In genomic region chr6:31067881-31068737, GRCh38 we compare ENCODE assay signal across 17 cellular contexts. TPM values are rescaled to one million over a fixed set of nuclear protein-coding genes. Genes with fewer than 3 reads are reported as not detected.
A peak's percentile ranks its signal among the peaks of the same experiment; 100 is the strongest.
DNase-seq lines count a peak whose midpoint lies in the region; ATAC-seq and TF ChIP-seq lines count a peak whose summit lies in the region.
"Had no signal": no experiment of that assay in that cellular context is flagged by ENCODE, and none has a peak within 500 bp of the region (broad histone marks: within the 10 kb centered on the region; RNA-seq: fewer than 3 reads in every experiment).

No MANE protein-coding gene starts in this region.

- H3K9me3 ChIP-seq in breast epithelium, result no peaks in the 10 kb centered on the region
- H3K9me3 ChIP-seq: BE2C had no signal

- H3K4me3 Mint-ChIP-seq in MCF 10A (ENCODE audit: unreplicated experiment), result peak overlapping the region; percentile 59
- H3K4me3 Mint-ChIP-seq in mesothelial cell of epicardium, result no peak overlapping the region
- H3K4me3 Mint-ChIP-seq: CD4-positive, CD25-positive, alpha-beta regulatory T cell had no signal

- H3K27me3 Mint-ChIP-seq in MCF 10A (ENCODE audit: insufficient read depth, unreplicated experiment) (no peaks in the 10 kb centered on the region), mesothelial cell of epicardium (ENCODE audit: low read depth) (no peaks in the 10 kb centered on the region)

- POLR2A ChIA-PET in MCF 10A (lab: Yijun Ruan, JAX), result interaction anchor here (0.6 to 4.3 kb wide), 14 partner anchors 9 to 185 kb away, joined by 3 to 81 read pairs (median 3); partner anchors contain the start of genes DDR1 and VARS2

- peaks cover 5% of the 10 kb centered on the region for H3K4me1 Mint-ChIP-seq in MCF 10A (ENCODE audit: insufficient read depth, unreplicated experiment)
- H3K4me1 Mint-ChIP-seq in mesothelial cell of epicardium, result peaks cover 31% of the 10 kb centered on the region

- ATAC-seq in GM19467 (IDR thresholded peaks at IDR 0.05; ENCODE audit: unreplicated experiment) (no peak), HG02623 (IDR thresholded peaks at IDR 0.05; ENCODE audit: unreplicated experiment) (no peak), GM19328 (IDR thresholded peaks at IDR 0.05; ENCODE audit: unreplicated experiment) (no peak)

- TF ChIP-seq POLR2A in breast epithelium (IDR thresholded peaks at IDR 0.05) (no peak), lower leg skin (IDR thresholded peaks at IDR 0.05) (no peak)

- H3K9me3 Mint-ChIP-seq in MCF 10A (ENCODE audit: unreplicated experiment) (no peaks in the 10 kb centered on the region), mesothelial cell of epicardium (no peaks in the 10 kb centered on the region)

- H3K4me3 ChIP-seq in breast epithelium, result no peak overlapping the region
- peak overlapping the region in 49 of 59 donors; percentile 17 to 64 (median 43) for H3K4me3 ChIP-seq in dorsolateral prefrontal cortex
- H3K4me3 ChIP-seq in lower leg skin (ENCODE audit: low read depth, poor library complexity, severe bottlenecking), result no peak overlapping the region

- H3K36me3 Mint-ChIP-seq in MCF 10A (ENCODE audit: insufficient read depth, unreplicated experiment) (no peaks in the 10 kb centered on the region), mesothelial cell of epicardium (no peaks in the 10 kb centered on the region)
- H3K36me3 Mint-ChIP-seq: CD4-positive, CD25-positive, alpha-beta regulatory T cell had no signal

- WGBS in lower leg skin, 2 donors, result 67% methylated on average over 8 of the region's 13 CpGs

- no peak overlapping the region for H3K27ac ChIP-seq in breast epithelium
- peak overlapping the region; percentile 68 to 98 (median 90) for H3K27ac ChIP-seq in dorsolateral prefrontal cortex
- H3K27ac ChIP-seq: 22Rv1, KMS-11 had no signal

- intact Hi-C loops in MCF 10A (cut with micrococcal nuclease), result no loop called here
- intact Hi-C loops in breast epithelium (cut with DNase I; ENCODE audit: low total_unique reads), result no loop called here
- intact Hi-C loops in dorsolateral prefrontal cortex (cut with DNase I), result no loop called here
- intact Hi-C loops in lower leg skin (cut with DNase I; ENCODE audit: low total_unique reads), result no loop called here

- no peak for DNase-seq in MCF 10A (ENCODE audit: unreplicated experiment)
- no peak for DNase-seq in breast epithelium (ENCODE audit: low spot score in 2 of 2)
- peak in 2 of 10 donors; percentile 47 to 61 for DNase-seq in dorsolateral prefrontal cortex
- no peak for DNase-seq in mesothelial cell of epicardium (ENCODE audit: low spot score in 2 of 2, unreplicated experiment in 2 of 2)
- DNase-seq in lower leg skin (ENCODE audit: low spot score in 2 of 2), result no peak
- DNase-seq: DMS 273 treated with DMSO at 0.1 percent for 48 hours, GOT3, NCI-H2107 had no signal

- no peaks in the 10 kb centered on the region for H3K4me1 ChIP-seq in breast epithelium

- no peak for TF ChIP-seq CTCF in MCF 10A (IDR thresholded peaks at IDR 0.05; ENCODE audit: unreplicated experiment)
- TF ChIP-seq CTCF in breast epithelium (IDR thresholded peaks at IDR 0.05), result no peak
- no peak for TF ChIP-seq CTCF in dorsolateral prefrontal cortex (IDR thresholded peaks at IDR 0.05 in 54 of 56, conservative IDR thresholded peaks at IDR 0.05 in 2 of 56; ENCODE audit: low read depth in 1 of 56, partially characterized antibody in 56 of 56)
- no peak for TF ChIP-seq CTCF in mesothelial cell of epicardium (IDR thresholded peaks at IDR 0.05; ENCODE audit: unreplicated experiment)
- TF ChIP-seq CTCF in lower leg skin (IDR thresholded peaks at IDR 0.05), result no peak

- no peak overlapping the region for H3K27ac Mint-ChIP-seq in MCF 10A (ENCODE audit: low read depth, unreplicated experiment)
- H3K27ac Mint-ChIP-seq in mesothelial cell of epicardium, result peak overlapping the region; percentile 29

- no peaks in the 10 kb centered on the region for H3K27me3 ChIP-seq in breast epithelium
- H3K27me3 ChIP-seq in dorsolateral prefrontal cortex, result no peaks in the 10 kb centered on the region

- H3K36me3 ChIP-seq in breast epithelium, result no peaks in the 10 kb centered on the region
- H3K36me3 ChIP-seq: BE2C had no signal

- no TSS peak for BruUV-seq in MCF 10A (replicated peaks; lab: Mats Ljungman, UMichigan)

- CTCF ChIA-PET in MCF 10A (lab: Yijun Ruan, JAX), result interaction anchor here (0.6 to 21.4 kb wide), 21 partner anchors 8 to 379 kb away, joined by 3 to 749 read pairs (median 5); partner anchors contain the start of genes MUCL3, SFTA2 and VARS2

RNA-seq across cellular contexts. Expression of gene C6orf15, which starts 44.3 kb away (rescaled TPM):
- total RNA-seq in MCF 10A (2022) (not detected in 2 replicates), breast epithelium (under 1 TPM in 1 of 3 donors, not detected in 2; 0.59 TPM), dorsolateral prefrontal cortex (not detected), mesothelial cell of epicardium (not detected in 3 replicates), lower leg skin (10 to 100 TPM in 3 of 4 donors, 1 to 10 TPM in 1; 7.5 to 20.2 (median 15.2) TPM)
- total RNA-seq: CD4-positive, CD25-positive, alpha-beta regulatory T cell; OCI-LY7; Right ventricle myocardium superior had no signal

RNA-seq across cellular contexts. Expression of gene PSORS1C1, which starts 46.5 kb away (rescaled TPM):
- 7.7 and 11.7 TPM in 2 replicates for total RNA-seq in MCF 10A (2022)
- total RNA-seq in breast epithelium, result 1 to 10 TPM in 2 of 3 donors, under 1 TPM in 1; 0.48 to 2.0 (median 1.9) TPM
- 10 to 100 TPM in 1 of 120 experiments, 1 to 10 TPM in 86, under 1 TPM in 30, not detected in 3; 0.11 to 11.6 (median 1.9) TPM for total RNA-seq in dorsolateral prefrontal cortex
- total RNA-seq in mesothelial cell of epicardium, result 0.29 to 1.1 TPM (median 0.72 TPM) in 3 replicates
- total RNA-seq in lower leg skin, result 10 to 100 TPM in 1 of 4 donors, 1 to 10 TPM in 3; 1.8 to 21.4 (median 6.2) TPM
- total RNA-seq: CD4-positive, CD25-positive, alpha-beta regulatory T cell; OCI-LY7 had no signal

RNA-seq across cellular contexts. Expression of gene CDSN, which starts 52.1 kb away (rescaled TPM):
- 0.16 TPM in 1 of 2 replicates, not detected in the other for total RNA-seq in MCF 10A (2022)
- under 1 TPM in 1 of 3 donors, not detected in 2; 0.59 TPM for total RNA-seq in breast epithelium
- total RNA-seq in dorsolateral prefrontal cortex, result not detected
- not detected in 3 replicates for total RNA-seq in mesothelial cell of epicardium
- 1,000 to 10,000 TPM in 1 of 4 donors, 100 to 1,000 TPM in 3; 480 to 1,164 (median 686) TPM for total RNA-seq in lower leg skin
- total RNA-seq: CD4-positive, CD25-positive, alpha-beta regulatory T cell; OCI-LY7; Right ventricle myocardium superior had no signal

RNA-seq across cellular contexts. Expression of gene MUC22, which starts 57.8 kb away (rescaled TPM):
- total RNA-seq in MCF 10A (2022) (not detected in 2 replicates), breast epithelium (not detected), dorsolateral prefrontal cortex (not detected), mesothelial cell of epicardium (not detected in 3 replicates), lower leg skin (not detected)
- total RNA-seq: CD4-positive, CD25-positive, alpha-beta regulatory T cell; OCI-LY7 had no signal

Comparison
In these comparisons a context has a peak if more than half of its experiments do, and no peak if none do; other contexts are left out.
1. H3K27ac ChIP-seq: peak in dorsolateral prefrontal cortex (59 of 59); none in breast epithelium (0 of 2).
2. H3K4me3 ChIP-seq: peak in dorsolateral prefrontal cortex (49 of 59); none in breast epithelium (0 of 3) and lower leg skin (single experiment).
3. RNA of gene CDSN, which starts 52.1 kb away (total RNA-seq): 480 to 1,164 TPM in lower leg skin; 0.16 TPM in MCF 10A, 0.59 TPM in breast epithelium, not detected in dorsolateral prefrontal cortex and not detected in mesothelial cell of epicardium; every median in the first group is over 100 times any median in the second.